Comparison of ENCODE assay signal across 1 cellular context in genomic region chr17:1438593-1439083, GRCh38.
TF ChIP-seq lines count a peak whose summit lies in the region.

No MANE protein-coding gene starts in this region.

TF ChIP-seq in A549, 52 proteins besides CTCF, POLR2A, EP300 and RAD21 (continued from another document):
- TF ChIP-seq, protein P1, sequence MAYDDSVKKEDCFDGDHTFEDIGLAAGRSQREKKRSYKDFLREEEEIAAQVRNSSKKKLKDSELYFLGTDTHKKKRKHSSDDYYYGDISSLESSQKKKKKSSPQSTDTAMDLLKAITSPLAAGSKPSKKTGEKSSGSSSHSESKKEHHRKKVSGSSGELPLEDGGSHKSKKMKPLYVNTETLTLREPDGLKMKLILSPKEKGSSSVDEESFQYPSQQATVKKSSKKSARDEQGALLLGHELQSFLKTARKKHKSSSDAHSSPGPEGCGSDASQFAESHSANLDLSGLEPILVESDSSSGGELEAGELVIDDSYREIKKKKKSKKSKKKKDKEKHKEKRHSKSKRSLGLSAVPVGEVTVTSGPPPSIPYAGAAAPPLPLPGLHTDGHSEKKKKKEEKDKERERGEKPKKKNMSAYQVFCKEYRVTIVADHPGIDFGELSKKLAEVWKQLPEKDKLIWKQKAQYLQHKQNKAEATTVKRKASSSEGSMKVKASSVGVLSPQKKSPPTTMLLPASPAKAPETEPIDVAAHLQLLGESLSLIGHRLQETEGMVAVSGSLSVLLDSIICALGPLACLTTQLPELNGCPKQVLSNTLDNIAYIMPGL (CRISPR knock-in tag; IDR thresholded peaks at IDR 0.05; ENCODE audit: borderline replicate concordance), result no peak
